In genomic region chr17:41613277-41614082, GRCh38 we compare ENCODE assay signal across 1 cellular context.
TF ChIP-seq lines count a peak whose summit lies in the region.

No MANE protein-coding gene starts in this region.

TF ChIP-seq in H1, 55 proteins besides CTCF, POLR2A, EP300 and RAD21:
- no peak for TF ChIP-seq SP4 (IDR thresholded peaks at IDR 0.05; ENCODE audit: low read length)
